In the genomic region with DNA sequence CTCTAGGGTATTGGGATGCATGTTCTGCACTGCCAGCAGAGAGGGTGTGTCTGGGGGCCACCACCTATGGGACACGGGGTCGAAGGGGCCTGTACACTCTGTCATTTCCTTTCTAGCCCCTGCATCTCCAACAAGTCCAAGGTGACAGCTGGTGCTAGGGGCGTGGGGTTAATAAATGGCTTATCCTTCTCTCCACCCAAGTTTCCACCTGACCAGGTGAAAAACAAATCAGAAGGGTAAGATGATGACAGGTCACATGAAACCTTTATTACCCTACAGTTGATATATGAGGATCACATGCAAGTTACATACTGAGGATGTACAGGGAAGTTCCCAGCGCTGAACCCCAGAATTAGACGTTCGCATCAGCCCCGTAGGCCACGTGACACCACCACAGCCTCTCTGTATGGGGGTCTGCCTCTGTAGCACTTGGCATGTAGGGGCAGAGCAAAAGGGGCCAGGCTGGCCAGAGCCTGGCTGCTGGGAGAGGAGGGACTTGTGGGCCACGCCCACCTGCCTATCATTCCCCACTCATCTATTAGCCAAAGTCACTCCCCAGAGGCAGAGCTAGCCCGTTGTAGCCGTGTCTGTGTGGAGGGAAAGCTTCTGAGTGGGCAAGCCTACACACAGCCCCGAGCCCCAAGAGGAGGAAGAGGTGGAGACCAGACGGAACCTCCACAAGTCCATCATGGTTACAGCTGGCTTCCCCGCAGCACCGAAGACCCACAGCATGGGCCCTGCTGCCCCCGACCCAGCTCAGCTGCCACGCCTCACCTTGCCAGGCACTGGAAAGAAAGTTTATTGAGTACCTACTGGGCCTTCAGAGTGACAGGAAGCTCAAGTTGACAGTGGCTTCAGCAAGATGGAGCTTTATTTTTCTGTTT, we compare ENCODE assay signal across 13 cellular contexts. TPM values are rescaled to one million over a fixed set of nuclear protein-coding genes. Genes with fewer than 3 reads are reported as not detected.
DNase-seq lines count a peak whose midpoint lies in the region; ATAC-seq, FAIRE-seq and TF ChIP-seq lines count a peak whose summit lies in the region.
"Had no signal": no experiment of that assay in that cellular context is flagged by ENCODE, and none has a peak within 500 bp of the region (broad histone marks: within the 10 kb centered on the region; RNA-seq: fewer than 3 reads in every experiment).

No MANE protein-coding gene starts in this region.

- H3K27ac ChIP-seq in OCI-LY7 (ENCODE audit: low read depth, low read length, poor library complexity, severe bottlenecking) (no peak overlapping the region), endothelial cell of umbilical vein (ENCODE audit: insufficient read depth, low read depth, low read length) (no peak overlapping the region), esophagus squamous epithelium (no peak overlapping the region)

- peaks cover 7% of the 10 kb centered on the region for H3K36me3 Mint-ChIP-seq in activated CD8-positive, alpha-beta T cell treated with anti-CD3 and anti-CD28 coated beads, Interleukin-2, amount 10 ng/mL, durations not matched to agents 7 days and 5 days (ENCODE audit: low read depth)
- H3K36me3 Mint-ChIP-seq in activated CD8-positive, alpha-beta T cell treated with anti-CD3 and anti-CD28 coated beads for 36 hours (ENCODE audit: low read depth) = peaks cover 2% of the 10 kb centered on the region
- H3K36me3 Mint-ChIP-seq in progenitor cell of endocrine pancreas (ENCODE audit: insufficient read depth) = peaks cover 4% of the 10 kb centered on the region
- H3K36me3 Mint-ChIP-seq: natural killer cell treated with Interleukin-12 subunit alpha and Interleukin-12 subunit beta and Interleukin-15 and Interleukin-18, amount 100 ng/mL, for 72 hours had no signal

- no peaks in the 10 kb centered on the region for H3K9me1 ChIP-seq in endothelial cell of umbilical vein (replicated peaks; ENCODE audit: control insufficient read depth, extremely low read depth, insufficient read depth, low read length)

- H3K4me2 ChIP-seq in OCI-LY7 (ENCODE audit: low read length) = no peak overlapping the region
- H3K4me2 ChIP-seq in endothelial cell of umbilical vein (ENCODE audit: insufficient read depth, low read length) = no peak overlapping the region

- peaks cover 40% of the 10 kb centered on the region for H3K4me1 Mint-ChIP-seq in activated CD8-positive, alpha-beta T cell treated with anti-CD3 and anti-CD28 coated beads, Interleukin-2, amount 10 ng/mL, durations not matched to agents 7 days and 5 days (ENCODE audit: low read depth)
- H3K4me1 Mint-ChIP-seq in activated CD8-positive, alpha-beta T cell treated with anti-CD3 and anti-CD28 coated beads for 36 hours (ENCODE audit: low read depth) = peaks cover 29% of the 10 kb centered on the region
- peaks cover 48% of the 10 kb centered on the region for H3K4me1 Mint-ChIP-seq in progenitor cell of endocrine pancreas (ENCODE audit: low read depth)

- POLR2A ChIA-PET in activated CD8-positive, alpha-beta T cell treated with anti-CD3 and anti-CD28 coated beads, Interleukin-2, amount 10 ng/mL, durations not matched to agents 7 days and 5 days (lab: Charles Lee) = no interaction called here
- POLR2A ChIA-PET in activated CD8-positive, alpha-beta T cell treated with anti-CD3 and anti-CD28 coated beads for 36 hours (lab: Charles Lee) = interaction anchor here (0.8 to 2.0 kb wide), 3 partner anchors 11 to 293 kb away, joined by 3 to 10 read pairs (median 4); partner anchors contain the start of gene RABL6
- POLR2A ChIA-PET in OCI-LY7 (lab: Charles Lee) (interaction anchor here (1.8 kb wide), 1 partner anchor 14 kb away, joined by 5 read pairs; the partner anchor contains the start of gene RABL6), endothelial cell of umbilical vein (lab: Charles Lee) (no interaction called here)

- H3K9me2 ChIP-seq in OCI-LY7 (ENCODE audit: insufficient read depth, low read length) = no peaks in the 10 kb centered on the region

- no peaks in the 10 kb centered on the region for H3K79me2 ChIP-seq in OCI-LY7 (ENCODE audit: insufficient read depth, low read depth, low read length)
- H3K79me2 ChIP-seq in endothelial cell of umbilical vein (ENCODE audit: control insufficient read depth, insufficient read depth, low read length) = peaks cover 1% of the 10 kb centered on the region

- H3K27me3 ChIP-seq in endothelial cell of umbilical vein (ENCODE audit: control insufficient read depth in 2 of 2, insufficient read depth in 2 of 2, low read length in 2 of 2) (peaks cover 7 to 9% of the 10 kb centered on the region in 2 experiments), esophagus squamous epithelium (peaks cover 0 to 30% (median 2%) of the 10 kb centered on the region in 4 donors)

- peaks cover 36% of the 10 kb centered on the region for H3K4me1 ChIP-seq in OCI-LY7 (ENCODE audit: insufficient read depth, low read length, poor library complexity, severe bottlenecking)
- peaks cover 7% of the 10 kb centered on the region for H3K4me1 ChIP-seq in endothelial cell of umbilical vein (ENCODE audit: control insufficient read depth, extremely low read depth, insufficient read depth, low read length)
- peaks cover 11 to 48% (median 17%) of the 10 kb centered on the region in 3 donors for H3K4me1 ChIP-seq in esophagus squamous epithelium

- H3K4me3 Mint-ChIP-seq in activated CD8-positive, alpha-beta T cell treated with anti-CD3 and anti-CD28 coated beads, Interleukin-2, amount 10 ng/mL, durations not matched to agents 7 days and 5 days = peak overlapping the region; percentile 28
- no peak overlapping the region for H3K4me3 Mint-ChIP-seq in activated CD8-positive, alpha-beta T cell treated with anti-CD3 and anti-CD28 coated beads for 36 hours
- peak overlapping the region; percentile 16 for H3K4me3 Mint-ChIP-seq in progenitor cell of endocrine pancreas (ENCODE audit: low read depth)
- H3K4me3 Mint-ChIP-seq: natural killer cell treated with Interleukin-12 subunit alpha and Interleukin-12 subunit beta and Interleukin-15 and Interleukin-18, amount 100 ng/mL, for 72 hours had no signal

- BruUV-seq in OCI-LY7 (replicated peaks; lab: Mats Ljungman, UMichigan) = TSS peak; percentile 63
- TSS peak; percentile 10 for BruUV-seq in endothelial cell of umbilical vein (replicated peaks; lab: Mats Ljungman, UMichigan)

- ATAC-seq in activated CD8-positive, alpha-beta T cell treated with anti-CD3 and anti-CD28 coated beads, Interleukin-2, amount 10 ng/mL, durations not matched to agents 7 days and 5 days = no peak
- ATAC-seq in activated CD8-positive, alpha-beta T cell treated with anti-CD3 and anti-CD28 coated beads for 36 hours = no peak
- ATAC-seq in HG02885 (IDR thresholded peaks at IDR 0.05; ENCODE audit: poor library complexity, unreplicated experiment) = no peak
- ATAC-seq: natural killer cell treated with Interleukin-12 subunit alpha and Interleukin-12 subunit beta and Interleukin-15 and Interleukin-18, amount 100 ng/mL, for 72 hours had no signal

- H3K36me3 ChIP-seq in OCI-LY7 (ENCODE audit: insufficient read depth, low read length) (no peaks in the 10 kb centered on the region), endothelial cell of umbilical vein (ENCODE audit: control insufficient read depth in 2 of 2, extremely low read depth in 1 of 2, insufficient read depth in 2 of 2, low read length in 2 of 2) (peaks cover 0 to 2% of the 10 kb centered on the region in 2 experiments), esophagus squamous epithelium (peaks cover 0 to 23% (median 3%) of the 10 kb centered on the region in 3 donors)

- H3K9me3 Mint-ChIP-seq in activated CD8-positive, alpha-beta T cell treated with anti-CD3 and anti-CD28 coated beads, Interleukin-2, amount 10 ng/mL, durations not matched to agents 7 days and 5 days (ENCODE audit: insufficient read depth) = no peaks in the 10 kb centered on the region
- no peaks in the 10 kb centered on the region for H3K9me3 Mint-ChIP-seq in activated CD8-positive, alpha-beta T cell treated with anti-CD3 and anti-CD28 coated beads for 36 hours
- no peaks in the 10 kb centered on the region for H3K9me3 Mint-ChIP-seq in progenitor cell of endocrine pancreas (ENCODE audit: low read depth)
- H3K9me3 Mint-ChIP-seq: natural killer cell treated with Interleukin-12 subunit alpha and Interleukin-12 subunit beta and Interleukin-15 and Interleukin-18, amount 100 ng/mL, for 72 hours had no signal

- no peaks in the 10 kb centered on the region for H4K20me1 ChIP-seq in OCI-LY7 (ENCODE audit: insufficient read depth, low read length)
- H4K20me1 ChIP-seq in endothelial cell of umbilical vein (replicated peaks; ENCODE audit: control insufficient read depth, extremely low read depth, insufficient read depth, low read length) = no peaks in the 10 kb centered on the region

- H3K9ac ChIP-seq in endothelial cell of umbilical vein (replicated peaks; ENCODE audit: extremely low read depth, insufficient read depth, low read length) = no peak overlapping the region

- no peak for FAIRE-seq in endothelial cell of umbilical vein (lab: Jason Lieb, UNC)

- H3K27ac Mint-ChIP-seq in activated CD8-positive, alpha-beta T cell treated with anti-CD3 and anti-CD28 coated beads, Interleukin-2, amount 10 ng/mL, durations not matched to agents 7 days and 5 days = peak overlapping the region; percentile 30
- no peak overlapping the region for H3K27ac Mint-ChIP-seq in activated CD8-positive, alpha-beta T cell treated with anti-CD3 and anti-CD28 coated beads for 36 hours
- H3K27ac Mint-ChIP-seq in progenitor cell of endocrine pancreas = peak overlapping the region; percentile 20
- H3K27ac Mint-ChIP-seq: natural killer cell treated with Interleukin-12 subunit alpha and Interleukin-12 subunit beta and Interleukin-15 and Interleukin-18, amount 100 ng/mL, for 72 hours had no signal

- intact Hi-C loops in activated CD8-positive, alpha-beta T cell treated with anti-CD3 and anti-CD28 coated beads for 36 hours (cut with micrococcal nuclease) = no loop called here
- intact Hi-C loops in OCI-LY7 (cut with micrococcal nuclease; ENCODE audit: unreplicated experiment) = no loop called here
- intact Hi-C loops in endothelial cell of umbilical vein (cut with micrococcal nuclease) = loop anchor here (5.0 kb wide), 3 partner anchors 54 to 94 kb away; partner anchors contain the start of genes PHPT1 and TRAF2
- intact Hi-C loops in esophagus squamous epithelium (cut with DNase I) = no loop called here

- H3K4me3 ChIP-seq in OCI-LY7 (ENCODE audit: low read depth, low read length, poor library complexity, severe bottlenecking) (no peak overlapping the region), endothelial cell of umbilical vein (replicated peaks in 1 of 3; ENCODE audit: insufficient read depth in 1 of 3, low read depth in 1 of 3, low read length in 3 of 3) (no peak overlapping the region), esophagus squamous epithelium (no peak overlapping the region)

- H2AFZ ChIP-seq in OCI-LY7 (ENCODE audit: low read length) (no peak overlapping the region), endothelial cell of umbilical vein (ENCODE audit: low read depth, low read length) (no peak overlapping the region)

- peak; percentile 28 for TF ChIP-seq POLR2A in endothelial cell of umbilical vein (IDR thresholded peaks at IDR 0.05; ENCODE audit: low read depth, low read length)
- no peak for TF ChIP-seq POLR2A in esophagus squamous epithelium (IDR thresholded peaks at IDR 0.05)

- 72 to 75% methylated on average over 15 to 16 of the region's 17 CpGs for WGBS in esophagus squamous epithelium, 2 donors

- TF ChIP-seq CTCF in activated CD8-positive, alpha-beta T cell treated with anti-CD3 and anti-CD28 coated beads for 36 hours (IDR thresholded peaks at IDR 0.05) = no peak
- no peak for TF ChIP-seq CTCF in OCI-LY7 (conservative IDR thresholded peaks at IDR 0.05; ENCODE audit: low read length)
- no peak for TF ChIP-seq CTCF in endothelial cell of umbilical vein (IDR thresholded peaks at IDR 0.05; ENCODE audit: extremely low read depth in 1 of 2, insufficient read depth in 1 of 2, low read depth in 1 of 2, low read length in 2 of 2)
- TF ChIP-seq CTCF in progenitor cell of endocrine pancreas (IDR thresholded peaks at IDR 0.05; ENCODE audit: unreplicated experiment) = no peak
- no peak for TF ChIP-seq CTCF in GM20000 (IDR thresholded peaks at IDR 0.05; ENCODE audit: extremely low read depth, missing control alignments)
- TF ChIP-seq CTCF in esophagus squamous epithelium (IDR thresholded peaks at IDR 0.05) = no peak

- CTCF ChIA-PET in activated CD8-positive, alpha-beta T cell treated with anti-CD3 and anti-CD28 coated beads, Interleukin-2, amount 10 ng/mL, durations not matched to agents 7 days and 5 days (lab: Charles Lee) = interaction anchor here (0.8 to 3.2 kb wide), 12 partner anchors 9 to 241 kb away, joined by 3 to 29 read pairs (median 4); partner anchors contain the start of genes AJM1, CLIC3 and RABL6
- CTCF ChIA-PET in activated CD8-positive, alpha-beta T cell treated with anti-CD3 and anti-CD28 coated beads for 36 hours (lab: Charles Lee) = interaction anchor here (0.8 to 1.5 kb wide), 6 partner anchors 13 to 242 kb away, joined by 3 to 9 read pairs (median 4); partner anchors contain the start of gene RABL6
- CTCF ChIA-PET in OCI-LY7 (lab: Charles Lee; ENCODE audit: unreplicated experiment) (no interaction called here), endothelial cell of umbilical vein (lab: Charles Lee) (interaction anchor here (1.1 to 2.0 kb wide), 8 partner anchors 8 to 270 kb away, joined by 3 to 8 read pairs (median 4); partner anchors contain the start of genes AJM1 and RABL6)

- H3K27me3 Mint-ChIP-seq in activated CD8-positive, alpha-beta T cell treated with anti-CD3 and anti-CD28 coated beads, Interleukin-2, amount 10 ng/mL, durations not matched to agents 7 days and 5 days (ENCODE audit: low read depth) = peaks cover 11% of the 10 kb centered on the region
- H3K27me3 Mint-ChIP-seq in activated CD8-positive, alpha-beta T cell treated with anti-CD3 and anti-CD28 coated beads for 36 hours = peaks cover 5% of the 10 kb centered on the region
- H3K27me3 Mint-ChIP-seq in progenitor cell of endocrine pancreas = no peaks in the 10 kb centered on the region

- H3K9me3 ChIP-seq in OCI-LY7 (ENCODE audit: low read length) (no peaks in the 10 kb centered on the region), endothelial cell of umbilical vein (replicated peaks; ENCODE audit: control insufficient read depth, insufficient read depth, low read length) (no peaks in the 10 kb centered on the region), esophagus squamous epithelium (no peaks in the 10 kb centered on the region)
- H3K9me3 ChIP-seq: spleen had no signal

- dilution Hi-C loops in endothelial cell of umbilical vein (cut with MboI; ENCODE audit: extremely low pct_ligation_motif_present, low sequenced_read_pairs) = no loop called here

- no peak for DNase-seq in activated CD8-positive, alpha-beta T cell treated with anti-CD3 and anti-CD28 coated beads, Interleukin-2, amount 10 ng/mL, durations not matched to agents 7 days and 5 days
- DNase-seq in activated CD8-positive, alpha-beta T cell treated with anti-CD3 and anti-CD28 coated beads for 36 hours = no peak
- no peak for DNase-seq in OCI-LY7 (ENCODE audit: low spot score)
- DNase-seq in endothelial cell of umbilical vein (ENCODE audit: low read depth, low spot score) = no peak
- no peak for DNase-seq in progenitor cell of endocrine pancreas (ENCODE audit: low spot score, unreplicated experiment)
- DNase-seq in GM20000 (ENCODE audit: low spot score) = no peak
- DNase-seq in esophagus squamous epithelium (lab: John Stamatoyannopoulos, UW) = no peak
- DNase-seq: activated CD4-positive, alpha-beta T cell treated with anti-CD3 and anti-CD28 coated beads for 1 hour; activated gamma-delta T cell treated with Interleukin-2 at 50 U/mL for 16 hours had no signal

RNA-seq across cellular contexts. Expression of gene TMEM141, which starts 2.2 kb away (rescaled TPM):
- total RNA-seq in activated CD8-positive, alpha-beta T cell treated with anti-CD3 and anti-CD28 coated beads, Interleukin-2, amount 10 ng/mL, durations not matched to agents 7 days and 5 days = 10 to 100 TPM; 39.9 to 43.2 TPM
- 10 to 100 TPM; 50.6 to 51.1 TPM for total RNA-seq in activated CD8-positive, alpha-beta T cell treated with anti-CD3 and anti-CD28 coated beads for 36 hours
- 61.9 and 70.2 TPM in 2 replicates for total RNA-seq in OCI-LY7 (2014; rRNA removed; shearing (Covaris generic))
- total RNA-seq in OCI-LY7 (2022) (41.5 and 43.2 TPM in 2 replicates), endothelial cell of umbilical vein (43.2 and 44.9 TPM in 2 replicates), progenitor cell of endocrine pancreas (57.8 and 62.2 TPM in 2 replicates), esophagus squamous epithelium (100 to 1,000 TPM; 109 to 129 (median 123) TPM)
- polyA plus RNA-seq in endothelial cell of umbilical vein = 129 and 146 TPM in 2 replicates
- 78.8 and 99.9 TPM in 2 replicates for polyA plus RNA-seq in endothelial cell of umbilical vein (2011; cell fraction: cytosol; rRNA removed)
- polyA plus RNA-seq in endothelial cell of umbilical vein (2011; cell fraction: nucleus; rRNA removed) = 32.2 and 36.3 TPM in 2 replicates
- 59.0 and 80.5 TPM in 2 replicates for polyA plus RNA-seq in endothelial cell of umbilical vein (2012)
- 34.6 and 38.7 TPM in 2 replicates for polyA minus RNA-seq in endothelial cell of umbilical vein
- polyA minus RNA-seq in endothelial cell of umbilical vein (2011; cell fraction: cytosol; rRNA and poly(A)+ RNA removed) = 16.9 TPM
- polyA minus RNA-seq in endothelial cell of umbilical vein (2011; cell fraction: nucleus; rRNA and poly(A)+ RNA removed) = 3.5 and 6.9 TPM in 2 replicates

RNA-seq across cellular contexts. Expression of gene CCDC183, which starts 2.8 kb away (rescaled TPM):
- total RNA-seq in activated CD8-positive, alpha-beta T cell treated with anti-CD3 and anti-CD28 coated beads, Interleukin-2, amount 10 ng/mL, durations not matched to agents 7 days and 5 days = under 1 TPM; 0.26 to 0.44 TPM
- total RNA-seq in activated CD8-positive, alpha-beta T cell treated with anti-CD3 and anti-CD28 coated beads for 36 hours = under 1 TPM; 0.20 to 0.34 TPM
- total RNA-seq in OCI-LY7 (2014; rRNA removed; shearing (Covaris generic)) = 1.3 and 2.2 TPM in 2 replicates
- 0.44 and 0.88 TPM in 2 replicates for total RNA-seq in OCI-LY7 (2022)
- 0.37 TPM in 1 of 2 replicates, not detected in the other for total RNA-seq in endothelial cell of umbilical vein
- polyA plus RNA-seq in endothelial cell of umbilical vein = 0.50 and 0.60 TPM in 2 replicates
- 0.05 and 0.39 TPM in 2 replicates for polyA plus RNA-seq in endothelial cell of umbilical vein (2011; cell fraction: cytosol; rRNA removed)
- 3.1 and 4.1 TPM in 2 replicates for polyA plus RNA-seq in endothelial cell of umbilical vein (2011; cell fraction: nucleus; rRNA removed)
- polyA plus RNA-seq in endothelial cell of umbilical vein (2012) = 0.48 and 0.53 TPM in 2 replicates
- polyA minus RNA-seq in endothelial cell of umbilical vein = 0.27 TPM in 1 of 2 replicates, not detected in the other
- polyA minus RNA-seq in endothelial cell of umbilical vein (2011; cell fraction: cytosol; rRNA and poly(A)+ RNA removed) = not detected
- not detected in 2 replicates for polyA minus RNA-seq in endothelial cell of umbilical vein (2011; cell fraction: nucleus; rRNA and poly(A)+ RNA removed)
- 9.0 and 9.5 TPM in 2 replicates for total RNA-seq in progenitor cell of endocrine pancreas
- total RNA-seq in esophagus squamous epithelium = 1 to 10 TPM in 1 of 4 donors, not detected in 3; 2.1 TPM

RNA-seq across cellular contexts. Expression of gene RABL6, which starts 14.4 kb away (rescaled TPM):
- total RNA-seq in activated CD8-positive, alpha-beta T cell treated with anti-CD3 and anti-CD28 coated beads, Interleukin-2, amount 10 ng/mL, durations not matched to agents 7 days and 5 days = 100 to 1,000 TPM; 117 to 118 TPM
- total RNA-seq in activated CD8-positive, alpha-beta T cell treated with anti-CD3 and anti-CD28 coated beads for 36 hours = 10 to 100 TPM; 85.6 to 86.6 TPM
- total RNA-seq in OCI-LY7 (2014; rRNA removed; shearing (Covaris generic)) = 97.0 and 113 TPM in 2 replicates
- total RNA-seq in OCI-LY7 (2022) (126 and 133 TPM in 2 replicates), endothelial cell of umbilical vein (112 TPM in 2 replicates), progenitor cell of endocrine pancreas (129 and 130 TPM in 2 replicates), esophagus squamous epithelium (10 to 100 TPM; 54.9 to 70.7 (median 61.5) TPM)
- 60.8 and 61.3 TPM in 2 replicates for polyA plus RNA-seq in endothelial cell of umbilical vein
- 52.4 and 58.7 TPM in 2 replicates for polyA plus RNA-seq in endothelial cell of umbilical vein (2011; cell fraction: cytosol; rRNA removed)
- polyA plus RNA-seq in endothelial cell of umbilical vein (2011; cell fraction: nucleus; rRNA removed) = 87.8 and 92.7 TPM in 2 replicates
- polyA plus RNA-seq in endothelial cell of umbilical vein (2012) = 111 and 119 TPM in 2 replicates
- polyA minus RNA-seq in endothelial cell of umbilical vein = 72.8 and 74.6 TPM in 2 replicates
- 60.0 TPM for polyA minus RNA-seq in endothelial cell of umbilical vein (2011; cell fraction: cytosol; rRNA and poly(A)+ RNA removed)
- polyA minus RNA-seq in endothelial cell of umbilical vein (2011; cell fraction: nucleus; rRNA and poly(A)+ RNA removed) = 37.0 and 48.5 TPM in 2 replicates

RNA-seq across cellular contexts. Expression of gene LCN15, which starts 29.0 kb away (rescaled TPM):
- not detected for total RNA-seq in activated CD8-positive, alpha-beta T cell treated with anti-CD3 and anti-CD28 coated beads, Interleukin-2, amount 10 ng/mL, durations not matched to agents 7 days and 5 days
- not detected for total RNA-seq in activated CD8-positive, alpha-beta T cell treated with anti-CD3 and anti-CD28 coated beads for 36 hours
- not detected in 2 replicates for total RNA-seq in OCI-LY7 (2014; rRNA removed; shearing (Covaris generic))
- not detected in 2 replicates for total RNA-seq in OCI-LY7 (2022)
- not detected in 2 replicates for total RNA-seq in endothelial cell of umbilical vein
- polyA plus RNA-seq in endothelial cell of umbilical vein = not detected in 2 replicates
- polyA plus RNA-seq in endothelial cell of umbilical vein (2011; cell fraction: cytosol; rRNA removed) = 0.13 TPM in 1 of 2 replicates, not detected in the other
- polyA plus RNA-seq in endothelial cell of umbilical vein (2011; cell fraction: nucleus; rRNA removed) = not detected in 2 replicates
- not detected in 2 replicates for polyA plus RNA-seq in endothelial cell of umbilical vein (2012)
- not detected in 2 replicates for polyA minus RNA-seq in endothelial cell of umbilical vein
- polyA minus RNA-seq in endothelial cell of umbilical vein (2011; cell fraction: cytosol; rRNA and poly(A)+ RNA removed) = not detected
- not detected in 2 replicates for polyA minus RNA-seq in endothelial cell of umbilical vein (2011; cell fraction: nucleus; rRNA and poly(A)+ RNA removed)
- total RNA-seq in progenitor cell of endocrine pancreas = not detected in 2 replicates
- total RNA-seq in esophagus squamous epithelium = not detected
- total RNA-seq: natural killer cell treated with Interleukin-12 subunit alpha and Interleukin-12 subunit beta and Interleukin-15 and Interleukin-18, amount 100 ng/mL, for 72 hours; urinary bladder had no signal
- polyA plus RNA-seq: spleen, urinary bladder had no signal

RNA-seq across cellular contexts. Expression of gene LCN8, which starts 35.3 kb away (rescaled TPM):
- not detected for total RNA-seq in activated CD8-positive, alpha-beta T cell treated with anti-CD3 and anti-CD28 coated beads, Interleukin-2, amount 10 ng/mL, durations not matched to agents 7 days and 5 days
- total RNA-seq in activated CD8-positive, alpha-beta T cell treated with anti-CD3 and anti-CD28 coated beads for 36 hours = not detected
- total RNA-seq in OCI-LY7 (2014; rRNA removed; shearing (Covaris generic)) = not detected in 2 replicates
- total RNA-seq in OCI-LY7 (2022) (not detected in 2 replicates), endothelial cell of umbilical vein (not detected in 2 replicates), progenitor cell of endocrine pancreas (not detected in 2 replicates), esophagus squamous epithelium (not detected)
- not detected in 2 replicates for polyA plus RNA-seq in endothelial cell of umbilical vein
- polyA plus RNA-seq in endothelial cell of umbilical vein (2011; cell fraction: cytosol; rRNA removed) = not detected in 2 replicates
- not detected in 2 replicates for polyA plus RNA-seq in endothelial cell of umbilical vein (2011; cell fraction: nucleus; rRNA removed)
- not detected in 2 replicates for polyA plus RNA-seq in endothelial cell of umbilical vein (2012)
- polyA minus RNA-seq in endothelial cell of umbilical vein = not detected in 2 replicates
- not detected for polyA minus RNA-seq in endothelial cell of umbilical vein (2011; cell fraction: cytosol; rRNA and poly(A)+ RNA removed)
- not detected in 2 replicates for polyA minus RNA-seq in endothelial cell of umbilical vein (2011; cell fraction: nucleus; rRNA and poly(A)+ RNA removed)
- total RNA-seq: natural killer cell treated with Interleukin-12 subunit alpha and Interleukin-12 subunit beta and Interleukin-15 and Interleukin-18, amount 100 ng/mL, for 72 hours; urinary bladder had no signal
- polyA plus RNA-seq: urinary bladder had no signal

Comparison
In these comparisons a context has a peak if more than half of its experiments do, and no peak if none do; other contexts are left out.
1. POLR2A ChIA-PET loops: an anchor here in activated CD8-positive, alpha-beta T cell treated with anti-CD3 and anti-CD28 coated beads for 36 hours (0.8 to 2.0 kb wide) and OCI-LY7 (1.8 kb wide); none called in activated CD8-positive, alpha-beta T cell treated with anti-CD3 and anti-CD28 coated beads, Interleukin-2, amount 10 ng/mL, durations not matched to agents 7 days and 5 days and endothelial cell of umbilical vein.